Comparison of ENCODE assay signal across 9 cellular contexts in the genomic region with DNA sequence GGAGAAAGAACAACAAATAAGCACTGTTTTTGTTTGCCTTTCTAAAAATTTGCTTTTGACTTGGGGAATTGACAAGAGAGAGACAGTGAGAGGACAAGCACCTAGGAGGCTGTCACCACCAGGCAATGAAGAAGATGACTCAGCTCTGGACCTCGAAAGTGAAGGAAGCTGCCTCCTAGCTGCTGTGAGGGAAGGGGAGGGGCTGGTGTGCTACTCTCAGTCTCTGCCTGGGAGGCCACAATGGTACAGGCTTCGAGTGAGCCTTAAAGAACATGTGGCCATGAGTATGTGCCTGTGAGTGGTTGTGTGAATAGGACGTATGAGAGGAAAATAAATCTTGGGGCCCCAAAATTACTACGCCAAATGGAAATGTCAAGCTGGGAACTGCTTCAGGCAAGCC. TPM values are rescaled to one million over a fixed set of nuclear protein-coding genes. Genes with fewer than 3 reads are reported as not detected.
A peak's percentile ranks its signal among the peaks of the same experiment; 100 is the strongest.
DNase-seq lines count a peak whose midpoint lies in the region; ATAC-seq and TF ChIP-seq lines count a peak whose summit lies in the region.
"Had no signal": no experiment of that assay in that cellular context is flagged by ENCODE, and none has a peak within 500 bp of the region (broad histone marks: within the 10 kb centered on the region; RNA-seq: fewer than 3 reads in every experiment).

No MANE protein-coding gene starts in this region.

- WGBS in hepatocyte (ENCODE audit: low lambda C conversion rate, missing lambda C conversion rate): 50% methylated on average over 4 of the region's 4 CpGs

- no peaks in the 10 kb centered on the region for H3K79me2 ChIP-seq in hepatocyte

- H3K36me3 Mint-ChIP-seq in osteocyte (ENCODE audit: unreplicated experiment): no peaks in the 10 kb centered on the region

- H3K27ac ChIP-seq in hepatocyte: no peak overlapping the region

- no peak overlapping the region for H2AFZ ChIP-seq in hepatocyte

- DNase-seq in Daoy (ENCODE audit: low read depth): peak; percentile 76
- peak; percentile 55 for DNase-seq in SKM-1 (lab: John Stamatoyannopoulos, UW; ENCODE audit: unreplicated experiment)
- DNase-seq in hepatocyte (ENCODE audit: low spot score): peak; percentile 75
- no peak for DNase-seq in OCI-M2 (lab: John Stamatoyannopoulos, UW; ENCODE audit: unreplicated experiment)
- no peak for DNase-seq in osteocyte (ENCODE audit: extremely low spot score, unreplicated experiment)
- DNase-seq in NCI-H1930 (lab: John Stamatoyannopoulos, UW): no peak

- H3K9me3 ChIP-seq in hepatocyte (ENCODE audit: low read depth): no peaks in the 10 kb centered on the region

- ATAC-seq in GM19452 (IDR thresholded peaks at IDR 0.05; ENCODE audit: unreplicated experiment): peak; percentile 99
- ATAC-seq in HG03135 (IDR thresholded peaks at IDR 0.05; ENCODE audit: unreplicated experiment): peak; percentile 97

- TF ChIP-seq CTCF in hepatocyte (IDR thresholded peaks at IDR 0.05; ENCODE audit: poor library complexity) (no peak), osteocyte (IDR thresholded peaks at IDR 0.05) (no peak)

- no peaks in the 10 kb centered on the region for H3K27me3 ChIP-seq in hepatocyte

- H3K9me2 ChIP-seq in hepatocyte (replicated peaks; ENCODE audit: insufficient read depth): no peaks in the 10 kb centered on the region

- H3K27me3 Mint-ChIP-seq in osteocyte (ENCODE audit: unreplicated experiment): peaks cover 3% of the 10 kb centered on the region
- H3K27me3 Mint-ChIP-seq: dendritic cell treated with granulocyte-macrophage colony-stimulating factor and Interleukin-4, amounts not matched to agents 40 ng/mL and 50 ng/mL, for 4 days had no signal

- no peaks in the 10 kb centered on the region for H3K9me3 Mint-ChIP-seq in osteocyte (ENCODE audit: unreplicated experiment)
- H3K9me3 Mint-ChIP-seq: dendritic cell treated with granulocyte-macrophage colony-stimulating factor and Interleukin-4, amounts not matched to agents 40 ng/mL and 50 ng/mL, for 4 days had no signal

- H3K27ac Mint-ChIP-seq in osteocyte (ENCODE audit: unreplicated experiment): no peak overlapping the region
- H3K27ac Mint-ChIP-seq: dendritic cell treated with granulocyte-macrophage colony-stimulating factor and Interleukin-4, amounts not matched to agents 40 ng/mL and 50 ng/mL, for 4 days had no signal

- H3K4me1 ChIP-seq in hepatocyte (ENCODE audit: insufficient read depth): peaks cover 3% of the 10 kb centered on the region

- H3K36me3 ChIP-seq in hepatocyte (replicated peaks; ENCODE audit: insufficient read depth, low read depth): no peaks in the 10 kb centered on the region

- H3K4me3 ChIP-seq in hepatocyte: no peak overlapping the region

- H3K4me1 Mint-ChIP-seq in osteocyte (ENCODE audit: unreplicated experiment): peaks cover 13% of the 10 kb centered on the region

- no peak overlapping the region for H3K4me3 Mint-ChIP-seq in osteocyte (ENCODE audit: unreplicated experiment)
- H3K4me3 Mint-ChIP-seq: dendritic cell treated with granulocyte-macrophage colony-stimulating factor and Interleukin-4, amounts not matched to agents 40 ng/mL and 50 ng/mL, for 4 days had no signal

- H3K4me2 ChIP-seq in hepatocyte: no peak overlapping the region

- H4K20me1 ChIP-seq in hepatocyte (ENCODE audit: insufficient read depth, poor library complexity, severe bottlenecking): no peaks in the 10 kb centered on the region

RNA-seq across cellular contexts. Expression of a gene that starts 7.1 kb away (rescaled TPM):
- total RNA-seq in Daoy (2014; rRNA removed; shearing (Covaris generic)): 871 and 986 TPM in 2 replicates
- total RNA-seq in hepatocyte: 183 and 186 TPM in 2 replicates
- polyA plus RNA-seq in hepatocyte: 96.2 and 98.0 TPM in 2 replicates
- total RNA-seq in osteocyte: 58.2 and 73.3 TPM in 2 replicates

RNA-seq across cellular contexts. Expression of a gene that starts 24.3 kb away (rescaled TPM):
- not detected in 2 replicates for total RNA-seq in Daoy (2014; rRNA removed; shearing (Covaris generic))
- not detected in 2 replicates for total RNA-seq in hepatocyte
- polyA plus RNA-seq in hepatocyte: not detected in 2 replicates
- total RNA-seq in osteocyte: not detected in 2 replicates

Comparison
In these comparisons a context has a peak if more than half of its experiments do, and no peak if none do; other contexts are left out.
1. DNase-seq: peak in Daoy (single experiment), SKM-1 (single experiment) and hepatocyte (single experiment); none in OCI-M2 (single experiment), osteocyte (single experiment) and NCI-H1930 (0 of 2).